ENCODE assay signal across 1 cellular context in genomic region chr5:82165740-82166530, GRCh38.
TF ChIP-seq lines count a peak whose summit lies in the region.

No MANE protein-coding gene starts in this region.

TF ChIP-seq in HEK293, 187 proteins besides CTCF, POLR2A, EP300 and RAD21 (continued from another document):
- TF ChIP-seq, protein P1, sequence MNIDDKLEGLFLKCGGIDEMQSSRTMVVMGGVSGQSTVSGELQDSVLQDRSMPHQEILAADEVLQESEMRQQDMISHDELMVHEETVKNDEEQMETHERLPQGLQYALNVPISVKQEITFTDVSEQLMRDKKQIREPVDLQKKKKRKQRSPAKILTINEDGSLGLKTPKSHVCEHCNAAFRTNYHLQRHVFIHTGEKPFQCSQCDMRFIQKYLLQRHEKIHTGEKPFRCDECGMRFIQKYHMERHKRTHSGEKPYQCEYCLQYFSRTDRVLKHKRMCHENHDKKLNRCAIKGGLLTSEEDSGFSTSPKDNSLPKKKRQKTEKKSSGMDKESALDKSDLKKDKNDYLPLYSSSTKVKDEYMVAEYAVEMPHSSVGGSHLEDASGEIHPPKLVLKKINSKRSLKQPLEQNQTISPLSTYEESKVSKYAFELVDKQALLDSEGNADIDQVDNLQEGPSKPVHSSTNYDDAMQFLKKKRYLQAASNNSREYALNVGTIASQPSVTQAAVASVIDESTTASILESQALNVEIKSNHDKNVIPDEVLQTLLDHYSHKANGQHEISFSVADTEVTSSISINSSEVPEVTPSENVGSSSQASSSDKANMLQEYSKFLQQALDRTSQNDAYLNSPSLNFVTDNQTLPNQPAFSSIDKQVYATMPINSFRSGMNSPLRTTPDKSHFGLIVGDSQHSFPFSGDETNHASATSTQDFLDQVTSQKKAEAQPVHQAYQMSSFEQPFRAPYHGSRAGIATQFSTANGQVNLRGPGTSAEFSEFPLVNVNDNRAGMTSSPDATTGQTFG (tag by site-specific recombination; IDR thresholded peaks at IDR 0.05; ENCODE audit: borderline replicate concordance) = no peak
- no peak for TF ChIP-seq ZNF664 (tag by site-specific recombination; IDR thresholded peaks at IDR 0.05)
- TF ChIP-seq, protein P2, sequence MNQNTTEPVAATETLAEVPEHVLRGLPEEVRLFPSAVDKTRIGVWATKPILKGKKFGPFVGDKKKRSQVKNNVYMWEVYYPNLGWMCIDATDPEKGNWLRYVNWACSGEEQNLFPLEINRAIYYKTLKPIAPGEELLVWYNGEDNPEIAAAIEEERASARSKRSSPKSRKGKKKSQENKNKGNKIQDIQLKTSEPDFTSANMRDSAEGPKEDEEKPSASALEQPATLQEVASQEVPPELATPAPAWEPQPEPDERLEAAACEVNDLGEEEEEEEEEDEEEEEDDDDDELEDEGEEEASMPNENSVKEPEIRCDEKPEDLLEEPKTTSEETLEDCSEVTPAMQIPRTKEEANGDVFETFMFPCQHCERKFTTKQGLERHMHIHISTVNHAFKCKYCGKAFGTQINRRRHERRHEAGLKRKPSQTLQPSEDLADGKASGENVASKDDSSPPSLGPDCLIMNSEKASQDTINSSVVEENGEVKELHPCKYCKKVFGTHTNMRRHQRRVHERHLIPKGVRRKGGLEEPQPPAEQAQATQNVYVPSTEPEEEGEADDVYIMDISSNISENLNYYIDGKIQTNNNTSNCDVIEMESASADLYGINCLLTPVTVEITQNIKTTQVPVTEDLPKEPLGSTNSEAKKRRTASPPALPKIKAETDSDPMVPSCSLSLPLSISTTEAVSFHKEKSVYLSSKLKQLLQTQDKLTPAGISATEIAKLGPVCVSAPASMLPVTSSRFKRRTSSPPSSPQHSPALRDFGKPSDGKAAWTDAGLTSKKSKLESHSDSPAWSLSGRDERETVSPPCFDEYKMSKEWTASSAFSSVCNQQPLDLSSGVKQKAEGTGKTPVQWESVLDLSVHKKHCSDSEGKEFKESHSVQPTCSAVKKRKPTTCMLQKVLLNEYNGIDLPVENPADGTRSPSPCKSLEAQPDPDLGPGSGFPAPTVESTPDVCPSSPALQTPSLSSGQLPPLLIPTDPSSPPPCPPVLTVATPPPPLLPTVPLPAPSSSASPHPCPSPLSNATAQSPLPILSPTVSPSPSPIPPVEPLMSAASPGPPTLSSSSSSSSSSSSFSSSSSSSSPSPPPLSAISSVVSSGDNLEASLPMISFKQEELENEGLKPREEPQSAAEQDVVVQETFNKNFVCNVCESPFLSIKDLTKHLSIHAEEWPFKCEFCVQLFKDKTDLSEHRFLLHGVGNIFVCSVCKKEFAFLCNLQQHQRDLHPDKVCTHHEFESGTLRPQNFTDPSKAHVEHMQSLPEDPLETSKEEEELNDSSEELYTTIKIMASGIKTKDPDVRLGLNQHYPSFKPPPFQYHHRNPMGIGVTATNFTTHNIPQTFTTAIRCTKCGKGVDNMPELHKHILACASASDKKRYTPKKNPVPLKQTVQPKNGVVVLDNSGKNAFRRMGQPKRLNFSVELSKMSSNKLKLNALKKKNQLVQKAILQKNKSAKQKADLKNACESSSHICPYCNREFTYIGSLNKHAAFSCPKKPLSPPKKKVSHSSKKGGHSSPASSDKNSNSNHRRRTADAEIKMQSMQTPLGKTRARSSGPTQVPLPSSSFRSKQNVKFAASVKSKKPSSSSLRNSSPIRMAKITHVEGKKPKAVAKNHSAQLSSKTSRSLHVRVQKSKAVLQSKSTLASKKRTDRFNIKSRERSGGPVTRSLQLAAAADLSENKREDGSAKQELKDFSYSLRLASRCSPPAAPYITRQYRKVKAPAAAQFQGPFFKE (tag by site-specific recombination; IDR thresholded peaks at IDR 0.05; ENCODE audit: borderline replicate concordance) = no peak
- no peak for TF ChIP-seq TCF7L2 (IDR thresholded peaks at IDR 0.05; ENCODE audit: borderline replicate concordance, low read depth, low read length)
- no peak for TF ChIP-seq ZNF513 (tag by site-specific recombination; IDR thresholded peaks at IDR 0.05)
- TF ChIP-seq ZNF830 (tag by site-specific recombination; IDR thresholded peaks at IDR 0.05; ENCODE audit: low read depth) = no peak
- TF ChIP-seq GLI4 (tag by site-specific recombination; IDR thresholded peaks at IDR 0.05) = no peak
- TF ChIP-seq ZNF521 (tag by site-specific recombination; IDR thresholded peaks at IDR 0.05) = no peak
- TF ChIP-seq, protein P3, sequence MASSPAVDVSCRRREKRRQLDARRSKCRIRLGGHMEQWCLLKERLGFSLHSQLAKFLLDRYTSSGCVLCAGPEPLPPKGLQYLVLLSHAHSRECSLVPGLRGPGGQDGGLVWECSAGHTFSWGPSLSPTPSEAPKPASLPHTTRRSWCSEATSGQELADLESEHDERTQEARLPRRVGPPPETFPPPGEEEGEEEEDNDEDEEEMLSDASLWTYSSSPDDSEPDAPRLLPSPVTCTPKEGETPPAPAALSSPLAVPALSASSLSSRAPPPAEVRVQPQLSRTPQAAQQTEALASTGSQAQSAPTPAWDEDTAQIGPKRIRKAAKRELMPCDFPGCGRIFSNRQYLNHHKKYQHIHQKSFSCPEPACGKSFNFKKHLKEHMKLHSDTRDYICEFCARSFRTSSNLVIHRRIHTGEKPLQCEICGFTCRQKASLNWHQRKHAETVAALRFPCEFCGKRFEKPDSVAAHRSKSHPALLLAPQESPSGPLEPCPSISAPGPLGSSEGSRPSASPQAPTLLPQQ (tag by site-specific recombination; IDR thresholded peaks at IDR 0.05) = no peak
- TF ChIP-seq OSR2 (tag by site-specific recombination; IDR thresholded peaks at IDR 0.05) = peak; percentile 78
- TF ChIP-seq ZNF776 (tag by site-specific recombination; IDR thresholded peaks at IDR 0.05; ENCODE audit: borderline replicate concordance) = no peak
- TF ChIP-seq ZNF658 (tag by site-specific recombination; IDR thresholded peaks at IDR 0.05) = no peak
- TF ChIP-seq ZNF747 (tag by site-specific recombination; IDR thresholded peaks at IDR 0.05) = no peak
- no peak for TF ChIP-seq ZNF596 (tag by site-specific recombination; IDR thresholded peaks at IDR 0.05)
- TF ChIP-seq, protein P4, sequence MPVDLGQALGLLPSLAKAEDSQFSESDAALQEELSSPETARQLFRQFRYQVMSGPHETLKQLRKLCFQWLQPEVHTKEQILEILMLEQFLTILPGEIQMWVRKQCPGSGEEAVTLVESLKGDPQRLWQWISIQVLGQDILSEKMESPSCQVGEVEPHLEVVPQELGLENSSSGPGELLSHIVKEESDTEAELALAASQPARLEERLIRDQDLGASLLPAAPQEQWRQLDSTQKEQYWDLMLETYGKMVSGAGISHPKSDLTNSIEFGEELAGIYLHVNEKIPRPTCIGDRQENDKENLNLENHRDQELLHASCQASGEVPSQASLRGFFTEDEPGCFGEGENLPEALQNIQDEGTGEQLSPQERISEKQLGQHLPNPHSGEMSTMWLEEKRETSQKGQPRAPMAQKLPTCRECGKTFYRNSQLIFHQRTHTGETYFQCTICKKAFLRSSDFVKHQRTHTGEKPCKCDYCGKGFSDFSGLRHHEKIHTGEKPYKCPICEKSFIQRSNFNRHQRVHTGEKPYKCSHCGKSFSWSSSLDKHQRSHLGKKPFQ (tag by site-specific recombination; IDR thresholded peaks at IDR 0.05) = no peak
- no peak for TF ChIP-seq ZNF16 (tag by site-specific recombination; IDR thresholded peaks at IDR 0.05; ENCODE audit: low read depth)
- no peak for TF ChIP-seq YY1 (tag by site-specific recombination; IDR thresholded peaks at IDR 0.05)
- no peak for TF ChIP-seq ZNF341 (tag by site-specific recombination; IDR thresholded peaks at IDR 0.05; ENCODE audit: low read depth)
- TF ChIP-seq ZBTB1 (tag by site-specific recombination; IDR thresholded peaks at IDR 0.05) = no peak
- TF ChIP-seq ZNF155 (tag by site-specific recombination; IDR thresholded peaks at IDR 0.05) = no peak
